In genomic region chr3:32106132-32106928, GRCh38 we compare ENCODE assay signal across 8 cellular contexts. TPM values are rescaled to one million over a fixed set of nuclear protein-coding genes. Genes with fewer than 3 reads are reported as not detected.
DNase-seq lines count a peak whose midpoint lies in the region; ATAC-seq, FAIRE-seq and TF ChIP-seq lines count a peak whose summit lies in the region.

Gene GPD1L (plus strand): TSS chr3:32106620. CDS start chr3:32106712, 92 bp downstream.

- peaks cover 16% of the 10 kb centered on the region for H3K79me2 ChIP-seq in hepatocyte

- peak; percentile 99 for ATAC-seq in HG02981 (IDR thresholded peaks at IDR 0.05; ENCODE audit: unreplicated experiment)
- ATAC-seq in aorta (ENCODE audit: low FRiP score), result peak; percentile 97

- H3K36me3 ChIP-seq in hepatocyte (replicated peaks; ENCODE audit: insufficient read depth, low read depth) (no peaks in the 10 kb centered on the region), aorta (ENCODE audit: control insufficient read depth in 1 of 2, insufficient read depth in 2 of 2, low read length in 1 of 2) (no peaks in the 10 kb centered on the region)

- H3K4me3 ChIP-seq in astrocyte of the cerebellum (ENCODE audit: low read depth, low read length) (peak within 1 kb of the TSS; percentile 63), hepatocyte (peak within 1 kb of the TSS; percentile 81), aorta (ENCODE audit: low read length in 2 of 2) (peak within 1 kb of the TSS; percentile 58 to 82)

- H3K4me1 ChIP-seq in hepatocyte (ENCODE audit: insufficient read depth) (peaks cover 20% of the 10 kb centered on the region), aorta (ENCODE audit: control insufficient read depth in 1 of 2, insufficient read depth in 2 of 2, low read length in 2 of 2) (no peaks in the 10 kb centered on the region)

- H2AFZ ChIP-seq in hepatocyte, result peak within 1 kb of the TSS; percentile 98

- peak; percentile 83 for DNase-seq in GM18507 (ENCODE audit: extremely low spot score, insufficient read length, low read depth)
- peak; percentile 86 for DNase-seq in NCI-H2029 (lab: John Stamatoyannopoulos, UW)
- peak; percentile 85 for DNase-seq in T-helper 9 cell
- peak; percentile 75 for DNase-seq in astrocyte of the cerebellum (ENCODE audit: low read depth)
- peak; percentile 97 for DNase-seq in hepatocyte (ENCODE audit: low spot score)
- DNase-seq in renal cortical epithelial cell (ENCODE audit: low read depth), result peak; percentile 80
- DNase-seq in aorta, result peak; percentile 97 to 98

- intact Hi-C loops in aorta (cut with DNase I), result loop anchor here in 1 of 2 donors (10.0 kb wide), 1 partner anchor 62 kb away; no protein-coding TSS in a partner anchor

- H3K9me3 ChIP-seq in hepatocyte (ENCODE audit: low read depth) (no peaks in the 10 kb centered on the region), aorta (ENCODE audit: control insufficient read depth, low read length) (no peaks in the 10 kb centered on the region)

- FAIRE-seq in GM18507 (lab: Jason Lieb, UNC), result peak; percentile 88

- no peaks in the 10 kb centered on the region for H4K20me1 ChIP-seq in hepatocyte (ENCODE audit: insufficient read depth, poor library complexity, severe bottlenecking)

- no peaks in the 10 kb centered on the region for H3K27me3 ChIP-seq in hepatocyte
- no peaks in the 10 kb centered on the region for H3K27me3 ChIP-seq in aorta (ENCODE audit: control insufficient read depth in 1 of 2, insufficient read depth in 2 of 2, low read length in 1 of 2)

- H3K4me2 ChIP-seq in hepatocyte, result peak within 1 kb of the TSS; percentile 89

- H3K27ac ChIP-seq in hepatocyte, result peak within 1 kb of the TSS; percentile 9
- H3K27ac ChIP-seq in aorta (ENCODE audit: low read depth in 1 of 2, low read length in 2 of 2), result peak within 1 kb of the TSS in 1 of 2 donors; percentile 75

- H3K9me2 ChIP-seq in hepatocyte (replicated peaks; ENCODE audit: insufficient read depth), result no peaks in the 10 kb centered on the region

- in situ Hi-C loops in astrocyte of the cerebellum (cut with HindIII; ENCODE audit: low sequenced_read_pairs), result loop anchor here (10.0 kb wide), 2 partner anchors 58 to 92 kb away; no protein-coding TSS in a partner anchor

- WGBS in hepatocyte (ENCODE audit: low lambda C conversion rate, missing lambda C conversion rate), result 9% methylated on average over 59 of the region's 78 CpGs
- 2 to 3% methylated on average over 65 to 78 of the region's 78 CpGs for WGBS in aorta, 2 donors

- TF ChIP-seq CTCF in astrocyte of the cerebellum (IDR thresholded peaks at IDR 0.05; ENCODE audit: low read depth, low read length, missing control alignments) (no peak), hepatocyte (IDR thresholded peaks at IDR 0.05; ENCODE audit: poor library complexity) (no peak)

RNA-seq across cellular contexts. Expression of gene GPD1L, which starts in this region (rescaled TPM):
- 15.2 and 21.9 TPM in 2 replicates for total RNA-seq in hepatocyte
- polyA plus RNA-seq in hepatocyte, result 6.8 and 7.5 TPM in 2 replicates
- total RNA-seq in renal cortical epithelial cell, result 14.2 and 17.2 TPM in 2 replicates
- total RNA-seq in aorta, result 10 to 100 TPM; 33.4 to 48.4 TPM
- polyA plus RNA-seq in aorta, result 10 to 100 TPM; 21.7 to 25.5 TPM
